Comparison of ENCODE assay signal across 22 cellular contexts in genomic region chr12:119288559-119288958, GRCh38. TPM values are rescaled to one million over a fixed set of nuclear protein-coding genes. Genes with fewer than 3 reads are reported as not detected.
"Had no signal": no experiment of that assay in that cellular context is flagged by ENCODE, and none has a peak within 500 bp of the region (broad histone marks: within the 10 kb centered on the region; RNA-seq: fewer than 3 reads in every experiment).

No MANE protein-coding gene starts in this region.

- DNase-seq: activated CD4-positive, alpha-beta T cell treated with anti-CD3 and anti-CD28 coated beads, Interleukin-2, amount 50 U/mL, for 1 hour; activated CD8-positive, alpha-beta memory T cell treated with anti-CD3 and anti-CD28 coated beads for 24 hours; activated naive CD8-positive, alpha-beta T cell treated with anti-CD3 and anti-CD28 coated beads, Interleukin-2, amount 10 ng/mL, durations not matched to agents 7 days and 5 days; brain microvascular endothelial cell; esophagus squamous epithelium; left ventricle myocardium superior; naive thymus-derived CD8-positive, alpha-beta T cell; stimulated activated CD4-positive, alpha-beta T cell treated with anti-CD3 and anti-CD28 coated beads, Interleukin-4, amount 100 ng/mL, for 24 hours; stimulated activated naive CD4-positive, alpha-beta T cell; tibial artery had no signal

- H3K4me3 Mint-ChIP-seq: activated naive CD8-positive, alpha-beta T cell treated with anti-CD3 and anti-CD28 coated beads, Interleukin-2, amount 10 ng/mL, durations not matched to agents 7 days and 5 days; activated T-helper 1 cell treated with anti-CD3 and anti-CD28 coated beads, Interleukin-12 subunit alpha, Interleukin-12 subunit beta, Interleukin-2, Interleukin-4 antibody, amounts not matched to agents 30 ng/mL and 10 ng/mL and 1 ng/mL, durations not matched to agents 14 hours and 24 hours and 36 hours; central memory CD8-positive, alpha-beta T cell; memory B cell; naive thymus-derived CD8-positive, alpha-beta T cell had no signal

- H3K27ac Mint-ChIP-seq: activated naive CD8-positive, alpha-beta T cell treated with anti-CD3 and anti-CD28 coated beads, Interleukin-2, amount 10 ng/mL, durations not matched to agents 7 days and 5 days; activated T-helper 1 cell treated with anti-CD3 and anti-CD28 coated beads, Interleukin-12 subunit alpha, Interleukin-12 subunit beta, Interleukin-2, Interleukin-4 antibody, amounts not matched to agents 30 ng/mL and 10 ng/mL and 1 ng/mL, durations not matched to agents 14 hours and 24 hours and 36 hours; memory B cell; naive thymus-derived CD8-positive, alpha-beta T cell had no signal

- H3K9me3 ChIP-seq: esophagus squamous epithelium, vagina had no signal

- H3K4me1 Mint-ChIP-seq: activated naive CD8-positive, alpha-beta T cell treated with anti-CD3 and anti-CD28 coated beads, Interleukin-2, amount 10 ng/mL, durations not matched to agents 7 days and 5 days; central memory CD8-positive, alpha-beta T cell; memory B cell; naive thymus-derived CD8-positive, alpha-beta T cell had no signal

- H3K27me3 Mint-ChIP-seq: activated naive CD8-positive, alpha-beta T cell treated with anti-CD3 and anti-CD28 coated beads, Interleukin-2, amount 10 ng/mL, durations not matched to agents 7 days and 5 days; central memory CD8-positive, alpha-beta T cell; memory B cell had no signal

- H3K9me3 Mint-ChIP-seq: activated naive CD8-positive, alpha-beta T cell treated with anti-CD3 and anti-CD28 coated beads, Interleukin-2, amount 10 ng/mL, durations not matched to agents 7 days and 5 days; activated T-helper 1 cell treated with anti-CD3 and anti-CD28 coated beads, Interleukin-12 subunit alpha, Interleukin-12 subunit beta, Interleukin-2, Interleukin-4 antibody, amounts not matched to agents 30 ng/mL and 10 ng/mL and 1 ng/mL, durations not matched to agents 14 hours and 24 hours and 36 hours; central memory CD8-positive, alpha-beta T cell had no signal

- H3K4me1 ChIP-seq: esophagus squamous epithelium, tibial artery, vagina had no signal

- H3K36me3 Mint-ChIP-seq: activated naive CD8-positive, alpha-beta T cell treated with anti-CD3 and anti-CD28 coated beads, Interleukin-2, amount 10 ng/mL, durations not matched to agents 7 days and 5 days; memory B cell; naive thymus-derived CD8-positive, alpha-beta T cell had no signal

- ATAC-seq: activated CD4-positive, CD25-positive, alpha-beta regulatory T cell treated with anti-CD3 and anti-CD28 coated beads, Interleukin-2, amount 50 U/mL, for 24 hours; left ventricle myocardium superior; naive thymus-derived CD8-positive, alpha-beta T cell had no signal

- H3K36me3 ChIP-seq: brain microvascular endothelial cell, esophagus squamous epithelium, tibial artery, vagina had no signal

- H3K27me3 ChIP-seq: brain microvascular endothelial cell, esophagus squamous epithelium, vagina had no signal

- H3K4me3 ChIP-seq: coronary artery, esophagus squamous epithelium, tibial artery, vagina had no signal

RNA-seq across cellular contexts. Expression of gene CCDC60, which starts 46.0 kb away (rescaled TPM):
- total RNA-seq: activated naive CD8-positive, alpha-beta T cell treated with anti-CD3 and anti-CD28 coated beads, Interleukin-2, amount 10 ng/mL, durations not matched to agents 7 days and 5 days; activated T-helper 1 cell treated with anti-CD3 and anti-CD28 coated beads, Interleukin-12 subunit alpha, Interleukin-12 subunit beta, Interleukin-2, Interleukin-4 antibody, amounts not matched to agents 30 ng/mL and 10 ng/mL and 1 ng/mL, durations not matched to agents 14 hours and 24 hours and 36 hours; fibroblast of villous mesenchyme; glomerular endothelial cell; kidney epithelial cell; left ventricle myocardium superior; mucosa of gallbladder; naive thymus-derived CD8-positive, alpha-beta T cell; skeletal muscle tissue; subcutaneous adipose tissue; vagina had no signal
- polyA plus RNA-seq: naive thymus-derived CD8-positive, alpha-beta T cell had no signal
